Comparison of ENCODE assay signal across 12 cellular contexts in genomic region chr9:89077519-89077918, GRCh38.
A peak's percentile ranks its signal among the peaks of the same experiment; 100 is the strongest.
DNase-seq lines count a peak whose midpoint lies in the region; ATAC-seq, FAIRE-seq and TF ChIP-seq lines count a peak whose summit lies in the region.
"Had no signal": no experiment of that assay in that cellular context is flagged by ENCODE, and none has a peak within 500 bp of the region (broad histone marks: within the 10 kb centered on the region; RNA-seq: fewer than 3 reads in every experiment).

No MANE protein-coding gene starts in this region.

- no peaks in the 10 kb centered on the region for H3K36me3 ChIP-seq in upper lobe of right lung

- no peaks in the 10 kb centered on the region for H3K36me3 Mint-ChIP-seq in CD4-positive, alpha-beta T cell (ENCODE audit: low read depth)
- H3K36me3 Mint-ChIP-seq: CD4-positive, CD25-positive, alpha-beta regulatory T cell had no signal

- H3K9me3 ChIP-seq in upper lobe of right lung: no peaks in the 10 kb centered on the region
- no peaks in the 10 kb centered on the region for H3K9me3 ChIP-seq in CD4-positive, alpha-beta T cell (ENCODE audit: control insufficient read depth, low read length)

- H3K4me3 ChIP-seq in upper lobe of right lung: no peak overlapping the region

- no peak overlapping the region for H3K27ac Mint-ChIP-seq in CD4-positive, alpha-beta T cell
- H3K27ac Mint-ChIP-seq: activated T-helper 1 cell treated with anti-CD3 and anti-CD28 coated beads, Interleukin-12 subunit alpha, Interleukin-12 subunit beta, Interleukin-2, Interleukin-4 antibody, amounts not matched to agents 30 ng/mL and 10 ng/mL and 1 ng/mL, durations not matched to agents 14 hours and 24 hours and 36 hours; CD4-positive, CD25-positive, alpha-beta regulatory T cell had no signal

- no peaks in the 10 kb centered on the region for H3K9me3 Mint-ChIP-seq in CD4-positive, alpha-beta T cell
- H3K9me3 Mint-ChIP-seq: activated T-helper 1 cell treated with anti-CD3 and anti-CD28 coated beads, Interleukin-12 subunit alpha, Interleukin-12 subunit beta, Interleukin-2, Interleukin-4 antibody, amounts not matched to agents 30 ng/mL and 10 ng/mL and 1 ng/mL, durations not matched to agents 14 hours and 24 hours and 36 hours had no signal

- peaks cover 52% of the 10 kb centered on the region for H3K27me3 Mint-ChIP-seq in CD4-positive, alpha-beta T cell

- H3K27ac ChIP-seq in upper lobe of right lung: no peak overlapping the region
- no peak overlapping the region for H3K27ac ChIP-seq in CD4-positive, alpha-beta T cell (ENCODE audit: low read depth, low read length)

- FAIRE-seq in urothelium cell line (lab: Jason Lieb, UNC): no peak

- no peak for TF ChIP-seq CTCF in upper lobe of right lung (IDR thresholded peaks at IDR 0.05)
- no peak for TF ChIP-seq CTCF in CD4-positive, alpha-beta T cell (IDR thresholded peaks at IDR 0.05)

- ATAC-seq in GM18861 (IDR thresholded peaks at IDR 0.05; ENCODE audit: unreplicated experiment): peak; percentile 69
- peak; percentile 62 for ATAC-seq in HG02852 (IDR thresholded peaks at IDR 0.05; ENCODE audit: unreplicated experiment)
- ATAC-seq in upper lobe of right lung: no peak
- ATAC-seq in CD4-positive, alpha-beta T cell (ENCODE audit: poor library complexity): no peak

- H3K4me1 Mint-ChIP-seq in CD4-positive, alpha-beta T cell (ENCODE audit: low read depth): no peaks in the 10 kb centered on the region

- no peak overlapping the region for H3K4me3 Mint-ChIP-seq in CD4-positive, alpha-beta T cell
- H3K4me3 Mint-ChIP-seq: activated T-helper 1 cell treated with anti-CD3 and anti-CD28 coated beads, Interleukin-12 subunit alpha, Interleukin-12 subunit beta, Interleukin-2, Interleukin-4 antibody, amounts not matched to agents 30 ng/mL and 10 ng/mL and 1 ng/mL, durations not matched to agents 14 hours and 24 hours and 36 hours; CD4-positive, CD25-positive, alpha-beta regulatory T cell had no signal

- no peaks in the 10 kb centered on the region for H3K4me1 ChIP-seq in upper lobe of right lung

- DNase-seq in MV-4-11 (lab: John Stamatoyannopoulos, UW) (peak; percentile 96), medulla oblongata (ENCODE audit: extremely low spot score) (peak; percentile 51), upper lobe of right lung (no peak), urothelium cell line (ENCODE audit: low spot score) (no peak)
- no peak for DNase-seq in activated CD4-positive, alpha-beta T cell treated with anti-CD3 and anti-CD28 coated beads for 1 hour
- DNase-seq in CD4-positive, alpha-beta T cell: no peak
- DNase-seq: CD4-positive, CD25-positive, alpha-beta regulatory T cell; NCI-H2171; T-helper 2 cell had no signal

- intact Hi-C loops in upper lobe of right lung (cut with DNase I): no loop called here
- intact Hi-C loops in CD4-positive, alpha-beta T cell (cut with DNase I, micrococcal nuclease): no loop called here

- POLR2A ChIA-PET in CD4-positive, alpha-beta T cell (lab: Charles Lee): interaction anchor here (0.7 kb wide), 1 partner anchor 44 kb away, joined by 3 read pairs; no protein-coding TSS in a partner anchor

- CTCF ChIA-PET in CD4-positive, alpha-beta T cell (lab: Charles Lee): no interaction called here

- no peaks in the 10 kb centered on the region for H3K27me3 ChIP-seq in upper lobe of right lung
- H3K27me3 ChIP-seq in CD4-positive, alpha-beta T cell (ENCODE audit: control insufficient read depth, insufficient read depth, low read length): peaks cover 4% of the 10 kb centered on the region

Comparison
In these comparisons a context has a peak if more than half of its experiments do, and no peak if none do; other contexts are left out.
1. ATAC-seq: peak in GM18861 (single experiment) and HG02852 (single experiment); none in upper lobe of right lung (single experiment) and CD4-positive, alpha-beta T cell (single experiment).
2. DNase-seq: peak in MV-4-11 (single experiment) and medulla oblongata (single experiment); none in upper lobe of right lung (single experiment), urothelium cell line (single experiment), activated CD4-positive, alpha-beta T cell treated with anti-CD3 and anti-CD28 coated beads for 1 hour (single experiment) and CD4-positive, alpha-beta T cell (0 of 10).